In the genomic region with DNA sequence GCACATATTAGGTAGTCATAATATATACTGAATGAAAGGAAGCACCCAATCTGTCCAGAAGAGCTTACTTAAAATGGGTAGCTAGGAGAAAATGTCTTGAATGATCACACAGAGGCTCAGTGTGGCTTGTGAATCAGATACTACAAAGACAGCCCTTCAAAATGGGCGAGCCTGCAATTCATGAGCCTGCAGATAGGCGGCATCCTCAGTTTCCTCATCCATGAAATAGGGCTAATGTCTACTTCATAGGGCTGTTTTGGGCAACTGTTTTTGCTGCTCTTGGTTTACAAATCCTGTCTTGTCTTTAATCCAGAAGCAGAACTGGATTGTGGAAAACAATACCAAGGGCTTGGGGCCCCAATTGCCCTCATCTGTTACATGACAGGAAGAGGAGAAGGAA, we compare ENCODE assay signal across 11 cellular contexts.
DNase-seq lines count a peak whose midpoint lies in the region; ATAC-seq and TF ChIP-seq lines count a peak whose summit lies in the region.
"Had no signal": no experiment of that assay in that cellular context is flagged by ENCODE, and none has a peak within 500 bp of the region (broad histone marks: within the 10 kb centered on the region; RNA-seq: fewer than 3 reads in every experiment).

No MANE protein-coding gene starts in this region.

- H3K4me2 ChIP-seq in OCI-LY3 (ENCODE audit: low read length) (peak overlapping the region; percentile 54), fibroblast of lung (ENCODE audit: extremely low read depth, insufficient read depth, low read length) (no peak overlapping the region)

- H3K36me3 ChIP-seq in OCI-LY3 (replicated peaks; ENCODE audit: low read depth, low read length) (peaks cover 2% of the 10 kb centered on the region), fibroblast of lung (ENCODE audit: control insufficient read depth, insufficient read depth, low read length) (no peaks in the 10 kb centered on the region), spleen (no peaks in the 10 kb centered on the region)
- H3K36me3 ChIP-seq: gastroesophageal sphincter had no signal

- no peaks in the 10 kb centered on the region for H4K20me1 ChIP-seq in OCI-LY3 (ENCODE audit: insufficient read depth, low read length)
- H4K20me1 ChIP-seq in fibroblast of lung (ENCODE audit: control insufficient read depth, extremely low read depth, insufficient read depth, low read length): no peaks in the 10 kb centered on the region

- intact Hi-C loops in spleen (cut with DNase I; ENCODE audit: low total_unique reads): no loop called here

- TF ChIP-seq CTCF in 22Rv1 (IDR thresholded peaks at IDR 0.05): peak; percentile 69
- TF ChIP-seq CTCF in OCI-LY3 (IDR thresholded peaks at IDR 0.05; ENCODE audit: low read depth, low read length): peak; percentile 86
- TF ChIP-seq CTCF in fibroblast of lung (conservative IDR thresholded peaks at IDR 0.05 in 1 of 2, IDR thresholded peaks at IDR 0.05 in 1 of 2; ENCODE audit: low read depth in 1 of 2, low read length in 2 of 2): peak; percentile 9 to 57
- peak in 2 of 11 experiments; percentile 19 to 31 for TF ChIP-seq CTCF in spleen (IDR thresholded peaks at IDR 0.05 in 8 of 11, conservative IDR thresholded peaks at IDR 0.05 in 3 of 11)

- H3K27me3 Mint-ChIP-seq in stimulated activated memory B cell treated with anti-CD40 and anti-IgM and Interleukin-4, amounts not matched to agents 10 μg/mL and 1 μg/mL and 100 μg/mL, for 72 hours: peaks cover 30% of the 10 kb centered on the region

- 50 to 83% (median 69%) methylated on average over 2 of the region's 2 CpGs for WGBS in spleen, 5 donors

- no peak overlapping the region for H3K27ac Mint-ChIP-seq in stimulated activated memory B cell treated with anti-CD40 and anti-IgM and Interleukin-4, amounts not matched to agents 10 μg/mL and 1 μg/mL and 100 μg/mL, for 72 hours

- no peak overlapping the region for H3K4me3 Mint-ChIP-seq in stimulated activated memory B cell treated with anti-CD40 and anti-IgM and Interleukin-4, amounts not matched to agents 10 μg/mL and 1 μg/mL and 100 μg/mL, for 72 hours

- H3K9me3 ChIP-seq in OCI-LY3 (ENCODE audit: insufficient read depth, low read length): peaks cover 7% of the 10 kb centered on the region
- no peaks in the 10 kb centered on the region for H3K9me3 ChIP-seq in fibroblast of lung (ENCODE audit: control insufficient read depth, insufficient read depth, low read depth, low read length)
- H3K9me3 ChIP-seq in spleen: peaks cover 0 to 11% (median 2%) of the 10 kb centered on the region in 8 donors
- H3K9me3 ChIP-seq: gastroesophageal sphincter had no signal

- H3K27ac ChIP-seq in 22Rv1 (no peak overlapping the region), OCI-LY3 (ENCODE audit: low read length) (peak overlapping the region; percentile 62), fibroblast of lung (ENCODE audit: insufficient read depth, low read length) (no peak overlapping the region), spleen (no peak overlapping the region)
- H3K27ac ChIP-seq: gastroesophageal sphincter had no signal

- H2AFZ ChIP-seq in OCI-LY3 (ENCODE audit: low read depth, low read length) (peak overlapping the region; percentile 45; the same call in 1 of the 2 replicates), fibroblast of lung (ENCODE audit: low read length) (no peak overlapping the region)

- peak overlapping the region; percentile 34; the same call in 1 of the 2 replicates for H3K9ac ChIP-seq in OCI-LY3 (ENCODE audit: low read length)
- H3K9ac ChIP-seq in fibroblast of lung (ENCODE audit: insufficient read depth, low read length): no peak overlapping the region

- H3K4me3 ChIP-seq in OCI-LY3 (ENCODE audit: low read length) (peak overlapping the region; percentile 10; the same call in 1 of the 2 replicates), fibroblast of lung (replicated peaks in 1 of 4; ENCODE audit: control extremely low read depth in 1 of 4, insufficient read depth in 1 of 4, low read depth in 3 of 4, low read length in 4 of 4) (no peak overlapping the region), spleen (no peak overlapping the region)
- H3K4me3 ChIP-seq: gastroesophageal sphincter had no signal

- no peak for TF ChIP-seq POLR2A in spleen (IDR thresholded peaks at IDR 0.05)

- no peaks in the 10 kb centered on the region for H3K79me2 ChIP-seq in OCI-LY3 (ENCODE audit: low read length)
- H3K79me2 ChIP-seq in fibroblast of lung (ENCODE audit: control insufficient read depth, insufficient read depth, low read length): no peaks in the 10 kb centered on the region

- peaks cover 22% of the 10 kb centered on the region for H3K4me1 ChIP-seq in OCI-LY3 (ENCODE audit: low read length)
- H3K4me1 ChIP-seq in fibroblast of lung (ENCODE audit: control insufficient read depth, extremely low read depth, insufficient read depth, low read length): no peaks in the 10 kb centered on the region
- H3K4me1 ChIP-seq in spleen: no peaks in the 10 kb centered on the region
- H3K4me1 ChIP-seq: gastroesophageal sphincter had no signal

- DNase-seq in ELR (ENCODE audit: low read depth) (peak; percentile 31), fibroblast of lung (ENCODE audit: low read depth in 2 of 2) (no peak), spleen (no peak)
- DNase-seq: DMS79, T-helper 9 cell had no signal

- peaks cover 11% of the 10 kb centered on the region for H3K9me3 Mint-ChIP-seq in stimulated activated memory B cell treated with anti-CD40 and anti-IgM and Interleukin-4, amounts not matched to agents 10 μg/mL and 1 μg/mL and 100 μg/mL, for 72 hours

- no peaks in the 10 kb centered on the region for H3K4me1 Mint-ChIP-seq in stimulated activated memory B cell treated with anti-CD40 and anti-IgM and Interleukin-4, amounts not matched to agents 10 μg/mL and 1 μg/mL and 100 μg/mL, for 72 hours

- no peak for ATAC-seq in stimulated activated memory B cell treated with anti-CD40 and anti-IgM and Interleukin-4, amounts not matched to agents 10 μg/mL and 1 μg/mL and 100 μg/mL, for 72 hours
- ATAC-seq in GM18502 (IDR thresholded peaks at IDR 0.05; ENCODE audit: poor library complexity, unreplicated experiment) (no peak), GM19452 (IDR thresholded peaks at IDR 0.05; ENCODE audit: unreplicated experiment) (no peak)
- ATAC-seq: gastroesophageal sphincter had no signal

- no peaks in the 10 kb centered on the region for H3K27me3 ChIP-seq in OCI-LY3 (ENCODE audit: low read depth, low read length)
- no peaks in the 10 kb centered on the region for H3K27me3 ChIP-seq in fibroblast of lung (ENCODE audit: control insufficient read depth, insufficient read depth, low read length)
- H3K27me3 ChIP-seq in spleen (replicated peaks in 1 of 7): peaks cover 0 to 8% (median 0%) of the 10 kb centered on the region in 7 donors
- H3K27me3 ChIP-seq: gastroesophageal sphincter had no signal

- H3K36me3 Mint-ChIP-seq in stimulated activated memory B cell treated with anti-CD40 and anti-IgM and Interleukin-4, amounts not matched to agents 10 μg/mL and 1 μg/mL and 100 μg/mL, for 72 hours: no peaks in the 10 kb centered on the region
